ENCODE assay signal across 23 cellular contexts in the genomic region with DNA sequence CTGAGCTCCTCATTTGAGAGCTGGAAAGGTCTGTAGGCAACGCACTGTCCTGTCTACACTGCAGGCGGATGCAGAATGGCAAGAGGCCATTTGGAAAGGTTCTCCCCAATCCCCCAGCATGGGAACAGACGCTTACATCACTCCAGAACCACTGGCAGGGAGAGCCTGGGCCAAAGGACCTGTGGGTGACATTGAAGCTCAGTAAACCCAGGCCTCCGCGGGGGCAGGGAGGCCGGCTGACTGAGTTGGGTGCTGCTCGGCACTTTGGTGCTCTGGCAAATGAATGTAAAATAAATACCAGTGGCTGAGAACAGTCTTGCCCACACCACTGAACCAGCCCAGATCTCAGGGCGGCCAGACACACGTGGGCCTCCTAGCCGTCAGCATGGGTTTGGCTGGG.
"Had no signal": no experiment of that assay in that cellular context is flagged by ENCODE, and none has a peak within 500 bp of the region (broad histone marks: within the 10 kb centered on the region; RNA-seq: fewer than 3 reads in every experiment).

No MANE protein-coding gene starts in this region.

- H3K4me1 ChIP-seq: parathyroid adenoma, tibial nerve, upper lobe of left lung, uterus had no signal

- H3K9ac ChIP-seq: parathyroid adenoma had no signal

- H3K4me3 ChIP-seq: dorsolateral prefrontal cortex, mucosa of descending colon, skin epidermis, spleen, thoracic aorta, tibial nerve, upper lobe of left lung, uterus had no signal

- H3K36me3 ChIP-seq: uterus had no signal

- H2AFZ ChIP-seq: parathyroid adenoma had no signal

- ATAC-seq: left colon; mucosa of descending colon; stimulated activated naive B cell treated with anti-CD40 and anti-IgM and Interleukin-4, amounts not matched to agents 10 μg/mL and 1 μg/mL and 100 μg/mL, for 72 hours had no signal

- FAIRE-seq: frontal cortex had no signal

- H3K9me3 ChIP-seq: mucosa of descending colon, neutrophil, spleen, thoracic aorta, tibial nerve, upper lobe of left lung, uterus had no signal

- H3K27me3 ChIP-seq: dorsolateral prefrontal cortex, neutrophil, spleen, tibial nerve, upper lobe of left lung, uterus had no signal

- DNase-seq: cerebellar nuclear complex; dorsolateral prefrontal cortex; effector CD4-positive, alpha-beta T cell; head of caudate nucleus; hypothalamus; immature natural killer cell; islet precursor cell; kidney glomerular epithelial cell; left colon; mesenchymal stem cell; naive B cell; spleen; stimulated activated CD4-positive, alpha-beta T cell treated with anti-CD3 and anti-CD28 coated beads, Interleukin-2, amount 100 ng/mL, for 48 hours; stimulated activated naive B cell treated with anti-CD40 and anti-IgM and Interleukin-4, amounts not matched to agents 10 μg/mL and 1 μg/mL and 100 μg/mL, for 72 hours; uterus had no signal

- H3K27ac ChIP-seq: dorsolateral prefrontal cortex, neutrophil, parathyroid adenoma, skin epidermis, spleen, thoracic aorta, tibial nerve, upper lobe of left lung, uterus had no signal
